ENCODE assay signal across 18 cellular contexts in the genomic region with DNA sequence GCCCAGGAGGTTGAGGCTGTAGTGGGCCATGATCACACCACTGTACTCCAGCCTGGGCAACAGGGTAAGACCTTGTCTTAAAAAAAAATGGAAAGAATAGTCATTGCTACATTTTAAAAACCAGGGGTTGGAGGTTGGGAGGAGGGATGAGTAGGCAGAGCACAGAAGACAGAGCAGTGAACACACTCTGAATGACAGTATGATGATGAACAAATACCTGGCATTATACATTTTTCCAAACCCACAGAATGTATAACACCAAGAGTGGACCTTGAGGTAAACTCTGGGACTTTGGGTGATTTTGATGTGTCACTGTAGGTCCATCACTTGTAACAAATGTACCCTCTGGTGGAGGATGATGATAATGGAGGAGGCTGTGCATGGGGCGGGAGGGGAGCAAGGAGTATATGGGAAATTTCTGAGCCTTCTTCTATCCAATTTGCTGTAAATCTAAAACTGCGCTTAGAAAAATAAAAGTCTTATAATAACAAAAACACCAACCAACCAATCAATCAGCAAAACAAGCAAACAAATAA.
DNase-seq lines count a peak whose midpoint lies in the region; TF ChIP-seq lines count a peak whose summit lies in the region.
"Had no signal": no experiment of that assay in that cellular context is flagged by ENCODE, and none has a peak within 500 bp of the region (broad histone marks: within the 10 kb centered on the region; RNA-seq: fewer than 3 reads in every experiment).

No MANE protein-coding gene starts in this region.

- no peak overlapping the region for H3K4ac ChIP-seq in mesendoderm (ENCODE audit: low read depth, low read length)

- H3K56ac ChIP-seq in mesendoderm (ENCODE audit: low read length): no peak overlapping the region

- WGBS in mesendoderm (ENCODE audit: extremely low coverage, insufficient coverage, low lambda C conversion rate): no CpG with 5 or more reads among the region's 2 CpGs
- 92 to 95% methylated on average over 2 of the region's 2 CpGs for WGBS in testis, 2 donors

- no peaks in the 10 kb centered on the region for H3K79me2 ChIP-seq in mesendoderm (ENCODE audit: control insufficient read depth, insufficient read depth, low read length)

- peaks cover under 1% of the 10 kb centered on the region; the same call in 1 of the 2 replicates for H3K36me3 Mint-ChIP-seq in HFFc6 (ENCODE audit: low read depth)
- peaks cover 55% of the 10 kb centered on the region for H3K36me3 Mint-ChIP-seq in activated naive CD8-positive, alpha-beta T cell treated with anti-CD3 and anti-CD28 coated beads for 36 hours

- TF ChIP-seq POLR2A in testis (IDR thresholded peaks at IDR 0.05): no peak

- H2BK15ac ChIP-seq in mesendoderm (replicated peaks; ENCODE audit: low read depth): no peak overlapping the region

- H3K9me3 Mint-ChIP-seq in HFFc6: no peaks in the 10 kb centered on the region
- H3K9me3 Mint-ChIP-seq in activated naive CD8-positive, alpha-beta T cell treated with anti-CD3 and anti-CD28 coated beads for 36 hours: no peaks in the 10 kb centered on the region

- no peak overlapping the region for H3K9ac ChIP-seq in mesendoderm (ENCODE audit: low read length)

- H3K4me3 Mint-ChIP-seq in HFFc6: no peak overlapping the region
- no peak overlapping the region for H3K4me3 Mint-ChIP-seq in activated naive CD8-positive, alpha-beta T cell treated with anti-CD3 and anti-CD28 coated beads for 36 hours

- H3K4me1 Mint-ChIP-seq in HFFc6 (ENCODE audit: low read depth): peaks cover 5% of the 10 kb centered on the region
- peaks cover 38% of the 10 kb centered on the region for H3K4me1 Mint-ChIP-seq in activated naive CD8-positive, alpha-beta T cell treated with anti-CD3 and anti-CD28 coated beads for 36 hours

- no peak overlapping the region for H2BK5ac ChIP-seq in mesendoderm (ENCODE audit: low read length)

- DNase-seq in NCI-H82 (lab: John Stamatoyannopoulos, UW) (peak; percentile 8), NCI-H82 treated with DMSO at 0.1 percent for 48 hours (lab: John Stamatoyannopoulos, UW; ENCODE audit: unreplicated experiment) (no peak), HFFc6 (peak; percentile 6), mesendoderm (peak; percentile 53), cardiac septum (ENCODE audit: low spot score) (no peak), testis (no peak), NCI-H1092 (lab: John Stamatoyannopoulos, UW) (no peak)
- DNase-seq in activated naive CD8-positive, alpha-beta T cell treated with anti-CD3 and anti-CD28 coated beads for 36 hours: no peak
- DNase-seq: 8988T; activated T-cell treated with anti-CD3 and anti-CD28 coated beads, Interleukin-2, amount 50 U/mL, for 1 hour; COR-L47; effector CD8-positive, alpha-beta T cell; NCI-H146; NCI-H446 treated with DMSO at 0.1 percent for 48 hours; nucleus accumbens; stimulated activated CD4-positive, alpha-beta T cell treated with anti-CD3 and anti-CD28 coated beads, Interleukin-4, amount 100 ng/mL, for 24 hours; uterus had no signal

- H3K27ac Mint-ChIP-seq in HFFc6: no peak overlapping the region
- H3K27ac Mint-ChIP-seq in activated naive CD8-positive, alpha-beta T cell treated with anti-CD3 and anti-CD28 coated beads for 36 hours: peak overlapping the region; percentile 57

- TF ChIP-seq CTCF in HFFc6 (IDR thresholded peaks at IDR 0.05): no peak
- TF ChIP-seq CTCF in testis (IDR thresholded peaks at IDR 0.05): no peak

- H3K18ac ChIP-seq in mesendoderm (ENCODE audit: low read length): no peak overlapping the region

- no peaks in the 10 kb centered on the region for H3K4me1 ChIP-seq in mesendoderm (ENCODE audit: control insufficient read depth, low read depth, low read length)
- H3K4me1 ChIP-seq in testis: no peaks in the 10 kb centered on the region
- H3K4me1 ChIP-seq: gastroesophageal sphincter, uterus had no signal

- H3K27me3 ChIP-seq in mesendoderm (ENCODE audit: insufficient read depth, low read length, poor library complexity): no peaks in the 10 kb centered on the region
- H3K27me3 ChIP-seq in testis: no peaks in the 10 kb centered on the region
- H3K27me3 ChIP-seq: gastroesophageal sphincter, uterus had no signal

- H3K36me3 ChIP-seq in mesendoderm (ENCODE audit: control insufficient read depth, insufficient read depth, low read length): no peaks in the 10 kb centered on the region
- no peaks in the 10 kb centered on the region for H3K36me3 ChIP-seq in testis (ENCODE audit: low read depth, missing control alignments)
- H3K36me3 ChIP-seq: uterus had no signal

- H3K27ac ChIP-seq in mesendoderm (ENCODE audit: low read depth, low read length) (no peak overlapping the region), testis (no peak overlapping the region)
- H3K27ac ChIP-seq: gastroesophageal sphincter, uterus had no signal

- intact Hi-C loops in cardiac septum (cut with DNase I) (no loop called here), testis (cut with DNase I; ENCODE audit: low total_unique reads) (no loop called here)

- H4K5ac ChIP-seq in mesendoderm (ENCODE audit: low read length): no peak overlapping the region

- no peaks in the 10 kb centered on the region; the same call in 1 of the 2 replicates for H3K27me3 Mint-ChIP-seq in HFFc6 (ENCODE audit: insufficient read depth)
- no peaks in the 10 kb centered on the region for H3K27me3 Mint-ChIP-seq in activated naive CD8-positive, alpha-beta T cell treated with anti-CD3 and anti-CD28 coated beads for 36 hours

- H3K4me2 ChIP-seq in mesendoderm (ENCODE audit: low read length): no peak overlapping the region

- H3K4me3 ChIP-seq in mesendoderm (ENCODE audit: low read length) (no peak overlapping the region), testis (no peak overlapping the region)
- H3K4me3 ChIP-seq: gastroesophageal sphincter, uterus had no signal

- no peak overlapping the region for H3K23ac ChIP-seq in mesendoderm (ENCODE audit: low read length)

- H3K9me3 ChIP-seq in testis: no peaks in the 10 kb centered on the region
- H3K9me3 ChIP-seq: gastroesophageal sphincter, uterus had no signal

- no peaks in the 10 kb centered on the region for H3K79me1 ChIP-seq in mesendoderm (ENCODE audit: low read length)

- no peak overlapping the region for H4K8ac ChIP-seq in mesendoderm (ENCODE audit: low read depth, low read length)

- no peak overlapping the region for H2BK120ac ChIP-seq in mesendoderm (ENCODE audit: low read depth, low read length)

- no peak overlapping the region for H2AK5ac ChIP-seq in mesendoderm (ENCODE audit: low read length)

Comparison
In these comparisons a context has a peak if more than half of its experiments do, and no peak if none do; other contexts are left out.
1. DNase-seq: peak in NCI-H82 (single experiment), HFFc6 (single experiment) and mesendoderm (single experiment); none in NCI-H82 treated with DMSO at 0.1 percent for 48 hours (single experiment), activated naive CD8-positive, alpha-beta T cell treated with anti-CD3 and anti-CD28 coated beads for 36 hours (single experiment), cardiac septum (single experiment), testis (single experiment) and NCI-H1092 (single experiment).